Comparison of ENCODE assay signal across 23 cellular contexts in genomic region chr10:60992661-60993060, GRCh38. TPM values are rescaled to one million over a fixed set of nuclear protein-coding genes. Genes with fewer than 3 reads are reported as not detected.
"Had no signal": no experiment of that assay in that cellular context is flagged by ENCODE, and none has a peak within 500 bp of the region (broad histone marks: within the 10 kb centered on the region; RNA-seq: fewer than 3 reads in every experiment).

No MANE protein-coding gene starts in this region.

- H3K9me3 ChIP-seq: esophagus squamous epithelium, neutrophil, psoas muscle, right lobe of liver, testis, tibial nerve, upper lobe of right lung, vagina had no signal

- H3K4me1 ChIP-seq: psoas muscle, right lobe of liver, testis, tibial nerve, upper lobe of right lung had no signal

- H2AFZ ChIP-seq: hepatocyte had no signal

- DNase-seq: effector memory CD4-positive, alpha-beta T cell; esophagus squamous epithelium; foreskin keratinocyte; head of caudate nucleus; left colon; left ventricle myocardium superior; mesendoderm; naive thymus-derived CD4-positive, alpha-beta T cell; nephron progenitor cell; psoas muscle; retina; right lobe of liver; stimulated activated CD4-positive, alpha-beta T cell treated with anti-CD3 and anti-CD28 coated beads, Interleukin-2, amount 100 ng/mL, for 24 hours; stimulated activated CD4-positive, alpha-beta T cell treated with anti-CD3 and anti-CD28 coated beads, Interleukin-4, amount 100 ng/mL, for 4 hours; stimulated activated naive B cell treated with anti-CD40 and anti-IgM and Interleukin-4, amounts not matched to agents 10 μg/mL and 1 μg/mL and 100 μg/mL, for 72 hours; stimulated activated naive CD8-positive, alpha-beta T cell treated with anti-CD3 and anti-CD28 coated beads, Interleukin-15, amount 100 ng/mL, for 72 hours; testis; upper lobe of right lung had no signal

- H3K79me2 ChIP-seq: hepatocyte had no signal

- H3K4me3 ChIP-seq: esophagus squamous epithelium, hepatocyte, lung, psoas muscle, right lobe of liver, testis, tibial nerve, upper lobe of right lung, vagina had no signal

- H3K27me3 ChIP-seq: esophagus squamous epithelium, foreskin keratinocyte, hepatocyte, neutrophil, right lobe of liver, testis, tibial nerve, upper lobe of right lung, vagina had no signal

- H3K27ac ChIP-seq: esophagus squamous epithelium, foreskin keratinocyte, hepatocyte, neutrophil, psoas muscle, right lobe of liver, testis, tibial nerve, upper lobe of right lung, vagina had no signal

- H3K36me3 ChIP-seq: esophagus squamous epithelium, neutrophil, right lobe of liver, tibial nerve, upper lobe of right lung, vagina had no signal

- ATAC-seq: foreskin keratinocyte; left ventricle myocardium superior; naive thymus-derived CD4-positive, alpha-beta T cell; psoas muscle; right lobe of liver; stimulated activated naive B cell treated with anti-CD40 and anti-IgM and Interleukin-4, amounts not matched to agents 10 μg/mL and 1 μg/mL and 100 μg/mL, for 72 hours; stimulated activated naive CD8-positive, alpha-beta T cell treated with anti-CD3 and anti-CD28 coated beads, Interleukin-15, amount 100 ng/mL, for 72 hours; upper lobe of right lung had no signal

- H3K4me2 ChIP-seq: hepatocyte had no signal

RNA-seq across cellular contexts. Expression of gene RHOBTB1, which starts 48.7 kb away (rescaled TPM):
- polyA plus RNA-seq: naive thymus-derived CD4-positive, alpha-beta T cell had no signal
